26 cellular contexts compared by ENCODE assay signal in the genomic region with DNA sequence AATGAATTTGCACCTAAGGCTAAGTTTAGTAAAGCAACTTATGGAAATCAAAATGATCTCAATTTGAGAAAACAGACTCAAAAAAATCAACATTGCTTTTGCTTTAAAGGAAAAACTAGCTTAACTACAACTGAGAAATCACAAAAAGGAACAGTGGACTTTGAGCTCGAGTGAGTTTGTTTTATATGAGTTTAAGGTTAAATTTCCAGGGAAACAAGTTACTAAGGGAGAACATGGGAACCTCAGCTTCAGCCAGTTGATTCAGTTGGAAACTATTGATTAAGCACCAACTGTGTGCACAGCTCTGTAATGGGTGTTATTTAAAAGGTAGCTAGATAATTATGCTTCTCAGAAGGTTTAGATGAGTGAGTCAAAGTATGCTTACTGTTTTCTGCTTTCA.
"Had no signal": no experiment of that assay in that cellular context is flagged by ENCODE, and none has a peak within 500 bp of the region (broad histone marks: within the 10 kb centered on the region; RNA-seq: fewer than 3 reads in every experiment).

No MANE protein-coding gene starts in this region.

- FAIRE-seq: keratinocyte, urothelium cell line had no signal

- ATAC-seq: heart left ventricle; left cardiac atrium; left lung; natural killer cell; sciatic nerve; stimulated activated effector memory CD8-positive, alpha-beta T cell treated with anti-CD3 and anti-CD28 coated beads, Interleukin-12 subunit alpha, Interleukin-12 subunit beta, amount 100 ng/mL, for 72 hours; upper lobe of right lung had no signal

- H3K4me3 ChIP-seq: heart left ventricle, left lung, lung, ovary, right atrium auricular region, skin epidermis, spleen, suprapubic skin, thoracic aorta, tibial artery, upper lobe of right lung had no signal

- H3K27ac ChIP-seq: heart left ventricle, left lung, neutrophil, ovary, right atrium auricular region, skin epidermis, spleen, suprapubic skin, thoracic aorta, tibial artery, upper lobe of right lung had no signal

- H3K36me3 ChIP-seq: neutrophil, ovary, right atrium auricular region, spleen, suprapubic skin, thoracic aorta, upper lobe of right lung had no signal

- H3K4me1 ChIP-seq: left lung, right atrium auricular region, spleen, suprapubic skin, tibial artery, upper lobe of right lung had no signal

- DNase-seq: heart left ventricle; kidney glomerular epithelial cell; left cardiac atrium; left lung; mesendoderm; naive B cell; natural killer cell; nephron progenitor cell; occipital lobe; ovary; spleen; stimulated activated CD4-positive, alpha-beta T cell treated with anti-CD3 and anti-CD28 coated beads, Interleukin-4, amount 100 ng/mL, for 24 hours; stimulated activated naive CD4-positive, alpha-beta T cell; tibial artery; trophoblast cell; upper lobe of right lung had no signal

- H3K27me3 ChIP-seq: heart left ventricle, left lung, neutrophil, ovary, right atrium auricular region, spleen, suprapubic skin, tibial artery, upper lobe of right lung had no signal

- H3K9me3 ChIP-seq: neutrophil, ovary, right atrium auricular region, suprapubic skin, thoracic aorta, tibial artery, upper lobe of right lung had no signal
